Comparison of ENCODE assay signal across 1 cellular context in the genomic region with DNA sequence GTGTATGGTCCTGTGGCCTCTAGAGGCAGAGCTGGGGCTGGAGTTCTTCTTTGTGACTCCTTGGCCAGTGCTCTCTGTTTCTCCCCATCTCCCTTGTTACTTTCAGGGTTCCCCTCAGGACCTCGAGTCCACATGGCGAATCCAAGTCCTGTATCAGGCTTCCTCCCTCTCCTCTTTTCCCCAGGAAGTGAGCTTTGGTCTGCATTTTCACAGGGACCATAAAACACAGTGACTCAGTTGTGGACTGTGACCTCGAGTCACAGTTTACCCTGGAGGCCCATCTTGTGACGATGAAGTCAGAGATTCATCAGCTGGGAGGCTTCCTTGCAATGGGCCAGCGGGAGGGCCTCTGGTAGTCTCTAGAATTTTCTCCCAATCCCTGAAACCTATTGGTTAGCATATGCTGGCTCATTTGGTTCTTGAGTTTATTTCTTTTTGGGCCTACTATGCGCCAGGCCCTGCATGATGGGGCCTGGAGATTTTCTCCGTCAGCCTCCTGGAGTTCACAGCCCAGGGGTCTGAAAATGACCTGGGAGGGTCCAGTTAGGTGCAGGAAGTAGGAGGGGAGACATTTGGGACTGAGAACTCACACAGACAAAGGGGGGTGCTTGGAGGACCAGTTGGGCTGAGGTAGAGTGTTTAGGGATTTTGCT.
TF ChIP-seq lines count a peak whose summit lies in the region.

No MANE protein-coding gene starts in this region.

TF ChIP-seq in HepG2, 621 proteins besides CTCF, POLR2A, EP300 and RAD21 (continued from another document and continues in another):
- TF ChIP-seq, protein P1, sequence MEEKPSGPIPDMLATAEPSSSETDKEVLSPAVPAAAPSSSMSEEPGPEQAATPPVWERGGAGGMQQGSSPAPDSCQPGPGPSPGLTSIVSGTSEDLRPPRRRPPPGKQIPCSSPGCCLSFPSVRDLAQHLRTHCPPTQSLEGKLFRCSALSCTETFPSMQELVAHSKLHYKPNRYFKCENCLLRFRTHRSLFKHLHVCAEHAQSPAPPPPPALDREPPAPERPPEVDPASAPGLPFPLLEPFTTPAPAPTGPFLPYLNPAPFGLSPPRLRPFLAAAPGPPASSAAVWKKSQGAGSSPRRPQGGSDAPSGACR (CRISPR knock-in tag; IDR thresholded peaks at IDR 0.05): no peak
- TF ChIP-seq, protein P2, sequence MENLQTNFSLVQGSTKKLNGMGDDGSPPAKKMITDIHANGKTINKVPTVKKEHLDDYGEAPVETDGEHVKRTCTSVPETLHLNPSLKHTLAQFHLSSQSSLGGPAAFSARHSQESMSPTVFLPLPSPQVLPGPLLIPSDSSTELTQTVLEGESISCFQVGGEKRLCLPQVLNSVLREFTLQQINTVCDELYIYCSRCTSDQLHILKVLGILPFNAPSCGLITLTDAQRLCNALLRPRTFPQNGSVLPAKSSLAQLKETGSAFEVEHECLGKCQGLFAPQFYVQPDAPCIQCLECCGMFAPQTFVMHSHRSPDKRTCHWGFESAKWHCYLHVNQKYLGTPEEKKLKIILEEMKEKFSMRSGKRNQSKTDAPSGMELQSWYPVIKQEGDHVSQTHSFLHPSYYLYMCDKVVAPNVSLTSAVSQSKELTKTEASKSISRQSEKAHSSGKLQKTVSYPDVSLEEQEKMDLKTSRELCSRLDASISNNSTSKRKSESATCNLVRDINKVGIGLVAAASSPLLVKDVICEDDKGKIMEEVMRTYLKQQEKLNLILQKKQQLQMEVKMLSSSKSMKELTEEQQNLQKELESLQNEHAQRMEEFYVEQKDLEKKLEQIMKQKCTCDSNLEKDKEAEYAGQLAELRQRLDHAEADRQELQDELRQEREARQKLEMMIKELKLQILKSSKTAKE (CRISPR knock-in tag; IDR thresholded peaks at IDR 0.05; ENCODE audit: borderline replicate concordance): no peak
- no peak for TF ChIP-seq ZNF629 (CRISPR knock-in tag; conservative IDR thresholded peaks at IDR 0.05)
- TF ChIP-seq ETV5 (CRISPR knock-in tag; IDR thresholded peaks at IDR 0.05; ENCODE audit: borderline replicate concordance): peak; percentile 74; the same call in 1 of the 2 replicates
- no peak for TF ChIP-seq KAT7 (CRISPR knock-in tag; IDR thresholded peaks at IDR 0.05; ENCODE audit: borderline replicate concordance)
- TF ChIP-seq, protein P3, sequence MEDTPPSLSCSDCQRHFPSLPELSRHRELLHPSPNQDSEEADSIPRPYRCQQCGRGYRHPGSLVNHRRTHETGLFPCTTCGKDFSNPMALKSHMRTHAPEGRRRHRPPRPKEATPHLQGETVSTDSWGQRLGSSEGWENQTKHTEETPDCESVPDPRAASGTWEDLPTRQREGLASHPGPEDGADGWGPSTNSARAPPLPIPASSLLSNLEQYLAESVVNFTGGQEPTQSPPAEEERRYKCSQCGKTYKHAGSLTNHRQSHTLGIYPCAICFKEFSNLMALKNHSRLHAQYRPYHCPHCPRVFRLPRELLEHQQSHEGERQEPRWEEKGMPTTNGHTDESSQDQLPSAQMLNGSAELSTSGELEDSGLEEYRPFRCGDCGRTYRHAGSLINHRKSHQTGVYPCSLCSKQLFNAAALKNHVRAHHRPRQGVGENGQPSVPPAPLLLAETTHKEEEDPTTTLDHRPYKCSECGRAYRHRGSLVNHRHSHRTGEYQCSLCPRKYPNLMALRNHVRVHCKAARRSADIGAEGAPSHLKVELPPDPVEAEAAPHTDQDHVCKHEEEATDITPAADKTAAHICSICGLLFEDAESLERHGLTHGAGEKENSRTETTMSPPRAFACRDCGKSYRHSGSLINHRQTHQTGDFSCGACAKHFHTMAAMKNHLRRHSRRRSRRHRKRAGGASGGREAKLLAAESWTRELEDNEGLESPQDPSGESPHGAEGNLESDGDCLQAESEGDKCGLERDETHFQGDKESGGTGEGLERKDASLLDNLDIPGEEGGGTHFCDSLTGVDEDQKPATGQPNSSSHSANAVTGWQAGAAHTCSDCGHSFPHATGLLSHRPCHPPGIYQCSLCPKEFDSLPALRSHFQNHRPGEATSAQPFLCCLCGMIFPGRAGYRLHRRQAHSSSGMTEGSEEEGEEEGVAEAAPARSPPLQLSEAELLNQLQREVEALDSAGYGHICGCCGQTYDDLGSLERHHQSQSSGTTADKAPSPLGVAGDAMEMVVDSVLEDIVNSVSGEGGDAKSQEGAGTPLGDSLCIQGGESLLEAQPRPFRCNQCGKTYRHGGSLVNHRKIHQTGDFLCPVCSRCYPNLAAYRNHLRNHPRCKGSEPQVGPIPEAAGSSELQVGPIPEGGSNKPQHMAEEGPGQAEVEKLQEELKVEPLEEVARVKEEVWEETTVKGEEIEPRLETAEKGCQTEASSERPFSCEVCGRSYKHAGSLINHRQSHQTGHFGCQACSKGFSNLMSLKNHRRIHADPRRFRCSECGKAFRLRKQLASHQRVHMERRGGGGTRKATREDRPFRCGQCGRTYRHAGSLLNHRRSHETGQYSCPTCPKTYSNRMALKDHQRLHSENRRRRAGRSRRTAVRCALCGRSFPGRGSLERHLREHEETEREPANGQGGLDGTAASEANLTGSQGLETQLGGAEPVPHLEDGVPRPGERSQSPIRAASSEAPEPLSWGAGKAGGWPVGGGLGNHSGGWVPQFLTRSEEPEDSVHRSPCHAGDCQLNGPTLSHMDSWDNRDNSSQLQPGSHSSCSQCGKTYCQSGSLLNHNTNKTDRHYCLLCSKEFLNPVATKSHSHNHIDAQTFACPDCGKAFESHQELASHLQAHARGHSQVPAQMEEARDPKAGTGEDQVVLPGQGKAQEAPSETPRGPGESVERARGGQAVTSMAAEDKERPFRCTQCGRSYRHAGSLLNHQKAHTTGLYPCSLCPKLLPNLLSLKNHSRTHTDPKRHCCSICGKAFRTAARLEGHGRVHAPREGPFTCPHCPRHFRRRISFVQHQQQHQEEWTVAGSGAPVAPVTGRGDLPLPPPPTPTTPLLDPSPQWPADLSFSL (CRISPR knock-in tag; IDR thresholded peaks at IDR 0.05): no peak
- no peak for TF ChIP-seq RARG (CRISPR knock-in tag; IDR thresholded peaks at IDR 0.05; ENCODE audit: low read depth)
- TF ChIP-seq KDM4B (CRISPR knock-in tag; IDR thresholded peaks at IDR 0.05): no peak
- no peak for TF ChIP-seq PAF1 (CRISPR knock-in tag; IDR thresholded peaks at IDR 0.05)
- TF ChIP-seq ZFX (CRISPR knock-in tag; IDR thresholded peaks at IDR 0.05; ENCODE audit: low read depth): peak; percentile 26; the same call in 1 of the 2 replicates
- peak; percentile 45; the same call in 1 of the 2 replicates for TF ChIP-seq RXRB (CRISPR knock-in tag; IDR thresholded peaks at IDR 0.05; ENCODE audit: borderline replicate concordance)
- TF ChIP-seq HDAC2 (CRISPR knock-in tag; IDR thresholded peaks at IDR 0.05): no peak
- TF ChIP-seq, protein P4, sequence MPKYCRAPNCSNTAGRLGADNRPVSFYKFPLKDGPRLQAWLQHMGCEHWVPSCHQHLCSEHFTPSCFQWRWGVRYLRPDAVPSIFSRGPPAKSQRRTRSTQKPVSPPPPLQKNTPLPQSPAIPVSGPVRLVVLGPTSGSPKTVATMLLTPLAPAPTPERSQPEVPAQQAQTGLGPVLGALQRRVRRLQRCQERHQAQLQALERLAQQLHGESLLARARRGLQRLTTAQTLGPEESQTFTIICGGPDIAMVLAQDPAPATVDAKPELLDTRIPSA (CRISPR knock-in tag; IDR thresholded peaks at IDR 0.05; ENCODE audit: borderline replicate concordance): no peak
- TF ChIP-seq, protein P5, sequence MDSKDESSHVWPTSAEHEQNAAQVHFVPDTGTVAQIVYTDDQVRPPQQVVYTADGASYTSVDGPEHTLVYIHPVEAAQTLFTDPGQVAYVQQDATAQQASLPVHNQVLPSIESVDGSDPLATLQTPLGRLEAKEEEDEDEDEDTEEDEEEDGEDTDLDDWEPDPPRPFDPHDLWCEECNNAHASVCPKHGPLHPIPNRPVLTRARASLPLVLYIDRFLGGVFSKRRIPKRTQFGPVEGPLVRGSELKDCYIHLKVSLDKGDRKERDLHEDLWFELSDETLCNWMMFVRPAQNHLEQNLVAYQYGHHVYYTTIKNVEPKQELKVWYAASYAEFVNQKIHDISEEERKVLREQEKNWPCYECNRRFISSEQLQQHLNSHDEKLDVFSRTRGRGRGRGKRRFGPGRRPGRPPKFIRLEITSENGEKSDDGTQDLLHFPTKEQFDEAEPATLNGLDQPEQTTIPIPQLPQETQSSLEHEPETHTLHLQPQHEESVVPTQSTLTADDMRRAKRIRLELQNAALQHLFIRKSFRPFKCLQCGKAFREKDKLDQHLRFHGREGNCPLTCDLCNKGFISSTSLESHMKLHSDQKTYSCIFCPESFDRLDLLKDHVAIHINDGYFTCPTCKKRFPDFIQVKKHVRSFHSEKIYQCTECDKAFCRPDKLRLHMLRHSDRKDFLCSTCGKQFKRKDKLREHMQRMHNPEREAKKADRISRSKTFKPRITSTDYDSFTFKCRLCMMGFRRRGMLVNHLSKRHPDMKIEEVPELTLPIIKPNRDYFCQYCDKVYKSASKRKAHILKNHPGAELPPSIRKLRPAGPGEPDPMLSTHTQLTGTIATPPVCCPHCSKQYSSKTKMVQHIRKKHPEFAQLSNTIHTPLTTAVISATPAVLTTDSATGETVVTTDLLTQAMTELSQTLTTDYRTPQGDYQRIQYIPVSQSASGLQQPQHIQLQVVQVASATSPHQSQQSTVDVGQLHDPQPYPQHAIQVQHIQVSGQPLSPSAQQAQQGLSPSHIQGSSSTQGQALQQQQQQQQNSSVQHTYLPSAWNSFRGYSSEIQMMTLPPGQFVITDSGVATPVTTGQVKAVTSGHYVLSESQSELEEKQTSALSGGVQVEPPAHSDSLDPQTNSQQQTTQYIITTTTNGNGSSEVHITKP (CRISPR knock-in tag; IDR thresholded peaks at IDR 0.05; ENCODE audit: low read depth): peak; percentile 33; the same call in 1 of the 2 replicates
- no peak for TF ChIP-seq SATB2 (CRISPR knock-in tag; IDR thresholded peaks at IDR 0.05)
- TF ChIP-seq, protein P6, sequence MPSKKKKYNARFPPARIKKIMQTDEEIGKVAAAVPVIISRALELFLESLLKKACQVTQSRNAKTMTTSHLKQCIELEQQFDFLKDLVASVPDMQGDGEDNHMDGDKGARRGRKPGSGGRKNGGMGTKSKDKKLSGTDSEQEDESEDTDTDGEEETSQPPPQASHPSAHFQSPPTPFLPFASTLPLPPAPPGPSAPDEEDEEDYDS (CRISPR knock-in tag; IDR thresholded peaks at IDR 0.05): no peak
- TF ChIP-seq ERF (CRISPR knock-in tag; IDR thresholded peaks at IDR 0.05): no peak
- TF ChIP-seq ZNF33A (CRISPR knock-in tag; IDR thresholded peaks at IDR 0.05; ENCODE audit: borderline replicate concordance): no peak
- TF ChIP-seq TMF1 (CRISPR knock-in tag; IDR thresholded peaks at IDR 0.05; ENCODE audit: low read depth): no peak
- TF ChIP-seq U2AF1 (optimal IDR thresholded peaks at IDR 0.05; ENCODE audit: low read depth, low read length): no peak
- TF ChIP-seq, protein P7, sequence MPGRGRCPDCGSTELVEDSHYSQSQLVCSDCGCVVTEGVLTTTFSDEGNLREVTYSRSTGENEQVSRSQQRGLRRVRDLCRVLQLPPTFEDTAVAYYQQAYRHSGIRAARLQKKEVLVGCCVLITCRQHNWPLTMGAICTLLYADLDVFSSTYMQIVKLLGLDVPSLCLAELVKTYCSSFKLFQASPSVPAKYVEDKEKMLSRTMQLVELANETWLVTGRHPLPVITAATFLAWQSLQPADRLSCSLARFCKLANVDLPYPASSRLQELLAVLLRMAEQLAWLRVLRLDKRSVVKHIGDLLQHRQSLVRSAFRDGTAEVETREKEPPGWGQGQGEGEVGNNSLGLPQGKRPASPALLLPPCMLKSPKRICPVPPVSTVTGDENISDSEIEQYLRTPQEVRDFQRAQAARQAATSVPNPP (CRISPR knock-in tag; IDR thresholded peaks at IDR 0.05): no peak
- no peak for TF ChIP-seq SMAD9 (CRISPR knock-in tag; IDR thresholded peaks at IDR 0.05)
- peak; percentile 63 for TF ChIP-seq MED1 (CRISPR knock-in tag; IDR thresholded peaks at IDR 0.05)
- TF ChIP-seq ZFY (CRISPR knock-in tag; IDR thresholded peaks at IDR 0.05): no peak
- TF ChIP-seq PHF5A (CRISPR knock-in tag; IDR thresholded peaks at IDR 0.05; ENCODE audit: low read depth, unreplicated experiment): no peak
- TF ChIP-seq, protein P8, sequence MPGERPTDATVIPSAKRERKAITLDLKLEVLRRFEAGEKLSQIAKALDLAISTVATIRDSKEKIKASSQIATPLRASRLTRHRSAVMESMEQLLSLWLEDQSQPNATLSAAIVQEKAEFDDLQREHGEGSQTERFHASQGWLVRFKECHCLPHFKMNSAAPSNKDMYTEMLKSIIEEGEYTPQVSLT (CRISPR knock-in tag; IDR thresholded peaks at IDR 0.05; ENCODE audit: borderline replicate concordance, low read depth): no peak
- TF ChIP-seq ZNF652 (CRISPR knock-in tag; IDR thresholded peaks at IDR 0.05; ENCODE audit: borderline replicate concordance, low read depth): no peak
- no peak for TF ChIP-seq KLF16 (CRISPR knock-in tag; IDR thresholded peaks at IDR 0.05)
- peak; percentile 66 for TF ChIP-seq SAP130 (CRISPR knock-in tag; IDR thresholded peaks at IDR 0.05; ENCODE audit: low read depth)
- TF ChIP-seq HOXA7 (CRISPR knock-in tag; IDR thresholded peaks at IDR 0.05): no peak
- TF ChIP-seq SETDB1 (CRISPR knock-in tag; IDR thresholded peaks at IDR 0.05; ENCODE audit: borderline replicate concordance): no peak
- TF ChIP-seq ZBTB3 (CRISPR knock-in tag; IDR thresholded peaks at IDR 0.05; ENCODE audit: borderline replicate concordance, low read depth): no peak
- no peak for TF ChIP-seq ZFP36 (IDR thresholded peaks at IDR 0.05; ENCODE audit: borderline replicate concordance, low read depth, low read length, partially characterized antibody)
- TF ChIP-seq MED13 (CRISPR knock-in tag; IDR thresholded peaks at IDR 0.05): no peak
- TF ChIP-seq SPEN (CRISPR knock-in tag; IDR thresholded peaks at IDR 0.05; ENCODE audit: low read depth): no peak
- no peak for TF ChIP-seq MTA3 (CRISPR knock-in tag; IDR thresholded peaks at IDR 0.05)
- TF ChIP-seq ZMAT3 (CRISPR knock-in tag; conservative IDR thresholded peaks at IDR 0.05): no peak
- TF ChIP-seq, protein P9, sequence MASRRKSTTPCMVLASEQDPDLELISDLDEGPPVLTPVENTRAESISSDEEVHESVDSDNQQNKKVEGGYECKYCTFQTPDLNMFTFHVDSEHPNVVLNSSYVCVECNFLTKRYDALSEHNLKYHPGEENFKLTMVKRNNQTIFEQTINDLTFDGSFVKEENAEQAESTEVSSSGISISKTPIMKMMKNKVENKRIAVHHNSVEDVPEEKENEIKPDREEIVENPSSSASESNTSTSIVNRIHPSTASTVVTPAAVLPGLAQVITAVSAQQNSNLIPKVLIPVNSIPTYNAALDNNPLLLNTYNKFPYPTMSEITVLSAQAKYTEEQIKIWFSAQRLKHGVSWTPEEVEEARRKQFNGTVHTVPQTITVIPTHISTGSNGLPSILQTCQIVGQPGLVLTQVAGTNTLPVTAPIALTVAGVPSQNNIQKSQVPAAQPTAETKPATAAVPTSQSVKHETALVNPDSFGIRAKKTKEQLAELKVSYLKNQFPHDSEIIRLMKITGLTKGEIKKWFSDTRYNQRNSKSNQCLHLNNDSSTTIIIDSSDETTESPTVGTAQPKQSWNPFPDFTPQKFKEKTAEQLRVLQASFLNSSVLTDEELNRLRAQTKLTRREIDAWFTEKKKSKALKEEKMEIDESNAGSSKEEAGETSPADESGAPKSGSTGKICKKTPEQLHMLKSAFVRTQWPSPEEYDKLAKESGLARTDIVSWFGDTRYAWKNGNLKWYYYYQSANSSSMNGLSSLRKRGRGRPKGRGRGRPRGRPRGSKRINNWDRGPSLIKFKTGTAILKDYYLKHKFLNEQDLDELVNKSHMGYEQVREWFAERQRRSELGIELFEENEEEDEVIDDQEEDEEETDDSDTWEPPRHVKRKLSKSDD (CRISPR knock-in tag; IDR thresholded peaks at IDR 0.05; ENCODE audit: low read depth): no peak
